In the genomic region with DNA sequence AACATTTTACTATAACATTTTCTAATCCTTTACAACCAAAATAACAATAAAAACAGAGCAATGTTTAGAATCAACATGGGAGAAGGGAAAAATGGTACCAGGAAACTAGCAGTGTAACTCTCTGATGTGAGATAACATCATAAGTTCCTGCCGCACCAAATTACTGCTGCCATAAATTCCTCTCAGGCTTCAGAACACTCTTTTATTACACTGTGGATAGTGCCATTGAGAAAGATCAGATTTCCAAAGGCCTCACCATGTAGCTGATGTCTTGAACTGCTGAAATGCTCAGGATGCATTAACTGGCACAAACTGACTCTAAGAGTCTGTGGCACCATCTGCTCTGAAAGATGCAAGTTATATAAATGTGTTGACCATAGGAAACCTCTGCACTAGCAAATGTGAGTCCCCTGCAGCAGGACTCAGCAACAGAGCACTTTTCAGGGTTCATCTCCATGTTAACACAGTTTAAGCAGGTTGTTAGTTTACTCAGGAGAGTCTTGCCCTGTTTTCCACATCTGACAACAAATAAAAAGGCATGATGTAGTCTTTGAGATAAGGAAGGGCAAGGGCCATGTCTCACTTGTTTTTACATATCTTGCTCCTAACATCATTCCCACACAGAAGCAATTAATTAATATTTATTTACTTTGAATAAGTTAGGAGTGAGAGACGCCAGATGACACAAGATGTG, we compare ENCODE assay signal across 22 cellular contexts.
"Had no signal": no experiment of that assay in that cellular context is flagged by ENCODE, and none has a peak within 500 bp of the region (broad histone marks: within the 10 kb centered on the region; RNA-seq: fewer than 3 reads in every experiment).

No MANE protein-coding gene starts in this region.

- H3K27ac Mint-ChIP-seq: activated naive CD4-positive, alpha-beta T cell treated with anti-CD3 and anti-CD28 coated beads for 36 hours; activated naive CD8-positive, alpha-beta T cell treated with anti-CD3 and anti-CD28 coated beads, Interleukin-2, amount 50 U/mL, for 24 hours; activated T-helper 2 cell treated with anti-CD3 and anti-CD28 coated beads, Interferon-gamma antibody, Interleukin-2, Interleukin-4, amounts not matched to agents 10 μg/mL and 5 μg/mL and 100 μg/mL, durations not matched to agents 14 hours and 24 hours and 36 hours; memory B cell; natural killer cell; progenitor cell of endocrine pancreas; T-cell had no signal

- H3K4me1 Mint-ChIP-seq: activated naive CD8-positive, alpha-beta T cell treated with anti-CD3 and anti-CD28 coated beads, Interleukin-2, amount 50 U/mL, for 24 hours; memory B cell; natural killer cell; T-cell had no signal

- H3K4me3 ChIP-seq: ascending aorta, dorsolateral prefrontal cortex, right atrium auricular region, skin epidermis had no signal

- H3K27me3 Mint-ChIP-seq: activated naive CD8-positive, alpha-beta T cell treated with anti-CD3 and anti-CD28 coated beads, Interleukin-2, amount 50 U/mL, for 24 hours; progenitor cell of endocrine pancreas had no signal

- H3K9me3 Mint-ChIP-seq: activated naive CD4-positive, alpha-beta T cell treated with anti-CD3 and anti-CD28 coated beads for 36 hours; activated naive CD8-positive, alpha-beta T cell treated with anti-CD3 and anti-CD28 coated beads, Interleukin-2, amount 50 U/mL, for 24 hours; activated T-helper 2 cell treated with anti-CD3 and anti-CD28 coated beads, Interferon-gamma antibody, Interleukin-2, Interleukin-4, amounts not matched to agents 10 μg/mL and 5 μg/mL and 100 μg/mL, durations not matched to agents 14 hours and 24 hours and 36 hours; T-cell had no signal

- H3K27ac ChIP-seq: ascending aorta, dorsolateral prefrontal cortex, right atrium auricular region, skin epidermis had no signal

- H3K9me3 ChIP-seq: ascending aorta, right atrium auricular region had no signal

- DNase-seq: activated CD4-positive, alpha-beta T cell treated with anti-CD3 and anti-CD28 coated beads, Interleukin-2, amount 50 U/mL, for 4 hours; activated CD4-positive, CD25-positive, alpha-beta regulatory T cell treated with anti-CD3 and anti-CD28 coated beads, Interleukin-2, amount 50 U/mL, for 72 hours; activated naive CD4-positive, alpha-beta T cell treated with anti-CD3 and anti-CD28 coated beads for 36 hours; activated naive CD8-positive, alpha-beta T cell treated with anti-CD3 and anti-CD28 coated beads, Interleukin-2, amount 50 U/mL, for 24 hours; activated T-cell treated with anti-CD3 and anti-CD28 coated beads for 4 hours; dorsolateral prefrontal cortex; hippocampal formation; kidney; left ventricle myocardium superior; natural killer cell; nucleus accumbens; stimulated activated CD4-positive, alpha-beta T cell treated with anti-CD3 and anti-CD28 coated beads, Interleukin-4, amount 100 ng/mL, for 24 hours; stimulated activated naive CD8-positive, alpha-beta T cell treated with anti-CD3 and anti-CD28 coated beads, Interleukin-15, Interleukin-2, amounts not matched to agents 100 U/mL and 50 U/mL, for 24 hours; T-cell; T-helper 9 cell; trophoblast cell had no signal

- H3K27me3 ChIP-seq: ascending aorta, dorsolateral prefrontal cortex, right atrium auricular region had no signal

- H3K4me1 ChIP-seq: ascending aorta, right atrium auricular region had no signal

- H3K4me3 Mint-ChIP-seq: activated naive CD4-positive, alpha-beta T cell treated with anti-CD3 and anti-CD28 coated beads for 36 hours; activated naive CD8-positive, alpha-beta T cell treated with anti-CD3 and anti-CD28 coated beads, Interleukin-2, amount 50 U/mL, for 24 hours; memory B cell; natural killer cell; T-cell had no signal

- H3K36me3 Mint-ChIP-seq: memory B cell, natural killer cell, T-cell had no signal

- ATAC-seq: activated naive CD8-positive, alpha-beta T cell treated with anti-CD3 and anti-CD28 coated beads, Interleukin-2, amount 50 U/mL, for 24 hours; left ventricle myocardium superior; natural killer cell; stimulated activated naive CD8-positive, alpha-beta T cell treated with anti-CD3 and anti-CD28 coated beads, Interleukin-15, Interleukin-2, amounts not matched to agents 100 U/mL and 50 U/mL, for 24 hours; T-cell had no signal

- H3K36me3 ChIP-seq: ascending aorta, right atrium auricular region had no signal
